In genomic region chr7:106610996-106611886, GRCh38 we compare ENCODE assay signal across 21 cellular contexts. TPM values are rescaled to one million over a fixed set of nuclear protein-coding genes. Genes with fewer than 3 reads are reported as not detected.
DNase-seq lines count a peak whose midpoint lies in the region; ATAC-seq, FAIRE-seq and TF ChIP-seq lines count a peak whose summit lies in the region.
"Had no signal": no experiment of that assay in that cellular context is flagged by ENCODE, and none has a peak within 500 bp of the region (broad histone marks: within the 10 kb centered on the region; RNA-seq: fewer than 3 reads in every experiment).

No MANE protein-coding gene starts in this region.

- H3K36me3 Mint-ChIP-seq in neural progenitor cell = no peaks in the 10 kb centered on the region

- H3K27me3 ChIP-seq in GM06990 (replicated peaks; ENCODE audit: control insufficient read depth, insufficient read depth, low read length) (no peaks in the 10 kb centered on the region), endothelial cell of umbilical vein (ENCODE audit: control insufficient read depth in 2 of 2, insufficient read depth in 2 of 2, low read length in 2 of 2) (no peaks in the 10 kb centered on the region), neural progenitor cell (no peaks in the 10 kb centered on the region)
- H3K27me3 ChIP-seq: heart right ventricle had no signal

- H3K4me2 ChIP-seq in endothelial cell of umbilical vein (ENCODE audit: insufficient read depth, low read length) (no peak overlapping the region), neural progenitor cell (no peak overlapping the region)

- H3K4me1 ChIP-seq in endothelial cell of umbilical vein (ENCODE audit: control insufficient read depth, extremely low read depth, insufficient read depth, low read length) (peaks cover 20% of the 10 kb centered on the region), neural progenitor cell (no peaks in the 10 kb centered on the region)
- H3K4me1 ChIP-seq: heart right ventricle, psoas muscle had no signal

- TF ChIP-seq POLR2A in endothelial cell of umbilical vein (IDR thresholded peaks at IDR 0.05; ENCODE audit: low read depth, low read length) (no peak), GM18505 (IDR thresholded peaks at IDR 0.05; ENCODE audit: borderline replicate concordance, extremely low read depth, insufficient read depth, insufficient read length) (no peak)

- TF ChIP-seq CTCF in GM06990 (IDR thresholded peaks at IDR 0.05; ENCODE audit: insufficient read depth, low read length, poor library complexity, severe bottlenecking) (no peak), endothelial cell of umbilical vein (IDR thresholded peaks at IDR 0.05; ENCODE audit: extremely low read depth in 1 of 2, insufficient read depth in 1 of 2, low read depth in 1 of 2, low read length in 2 of 2) (no peak), neural progenitor cell (IDR thresholded peaks at IDR 0.05) (no peak)

- H3K9me3 Mint-ChIP-seq in neural progenitor cell = peaks cover 2% of the 10 kb centered on the region
- H3K9me3 Mint-ChIP-seq: T-helper 1 cell treated with Interleukin-12 subunit alpha and Interleukin-12 subunit beta and Interleukin-4 antibody, amounts not matched to agents 30 μg/mL and 1 μg/mL, for 36 hours had no signal

- H4K20me1 ChIP-seq in endothelial cell of umbilical vein (replicated peaks; ENCODE audit: control insufficient read depth, extremely low read depth, insufficient read depth, low read length) = no peaks in the 10 kb centered on the region
- H4K20me1 ChIP-seq in neural progenitor cell (ENCODE audit: low read depth) = no peaks in the 10 kb centered on the region

- H3K79me2 ChIP-seq in endothelial cell of umbilical vein (ENCODE audit: control insufficient read depth, insufficient read depth, low read length) (no peaks in the 10 kb centered on the region), neural progenitor cell (ENCODE audit: low read depth) (no peaks in the 10 kb centered on the region)

- H3K27ac ChIP-seq in endothelial cell of umbilical vein (ENCODE audit: insufficient read depth, low read depth, low read length) (no peak overlapping the region), neural progenitor cell (no peak overlapping the region)
- H3K27ac ChIP-seq: heart right ventricle, psoas muscle had no signal

- H3F3A ChIP-seq in neural progenitor cell (ENCODE audit: low read depth) = no peaks in the 10 kb centered on the region

- dilution Hi-C loops in endothelial cell of umbilical vein (cut with MboI; ENCODE audit: extremely low pct_ligation_motif_present, low sequenced_read_pairs) = no loop called here

- POLR2A ChIA-PET in endothelial cell of umbilical vein (lab: Charles Lee) = no interaction called here

- CTCF ChIA-PET in endothelial cell of umbilical vein (lab: Charles Lee) = interaction anchor here (1.2 kb wide), 1 partner anchor 13 kb away, joined by 3 read pairs; no protein-coding TSS in a partner anchor

- no TSS peak for BruUV-seq in endothelial cell of umbilical vein (replicated peaks; lab: Mats Ljungman, UMichigan)

- peak; percentile 29 for DNase-seq in GM06990 (ENCODE audit: extremely low read depth, insufficient read length)
- peak; percentile 50 to 73 for DNase-seq in NCI-H187 (lab: John Stamatoyannopoulos, UW)
- no peak for DNase-seq in endothelial cell of umbilical vein (ENCODE audit: low read depth, low spot score)
- no peak for DNase-seq in neural progenitor cell (ENCODE audit: low spot score)
- DNase-seq in HUDEP-2 (lab: John Stamatoyannopoulos, UW; ENCODE audit: unreplicated experiment in 76 of 76) = no peak
- DNase-seq in NCI-H2196 (lab: John Stamatoyannopoulos, UW; ENCODE audit: unreplicated experiment) = no peak
- DNase-seq in stimulated activated CD4-positive, alpha-beta T cell treated with anti-CD3 and anti-CD28 coated beads, Interleukin-4, amount 100 ng/mL, for 4 hours = no peak
- DNase-seq: activated CD4-positive, alpha-beta T cell treated with anti-CD3 and anti-CD28 coated beads for 48 hours; activated T-cell treated with anti-CD3 and anti-CD28 coated beads, Interleukin-2, amount 50 U/mL, for 4 hours; amygdala; C1 segment of cervical spinal cord; effector CD4-positive, alpha-beta T cell; heart right ventricle; MV-4-11; OCI-M1; psoas muscle; stimulated activated CD4-positive, alpha-beta T cell treated with anti-CD3 and anti-CD28 coated beads, Interleukin-4, amount 100 ng/mL, for 1 hour; stimulated activated naive CD4-positive, alpha-beta T cell treated with Interleukin-2 at 50 U/mL for 16 hours had no signal

- no peak for ATAC-seq in GM18505 (IDR thresholded peaks at IDR 0.05; ENCODE audit: unreplicated experiment)
- ATAC-seq: activated T-cell treated with anti-CD3 and anti-CD28 coated beads, Interleukin-2, amount 50 U/mL, for 4 hours; heart right ventricle; psoas muscle had no signal

- intact Hi-C loops in endothelial cell of umbilical vein (cut with micrococcal nuclease) = no loop called here

- FAIRE-seq in endothelial cell of umbilical vein (lab: Jason Lieb, UNC) = no peak
- FAIRE-seq: G401.6 had no signal

- no peak overlapping the region for H3K4me3 Mint-ChIP-seq in neural progenitor cell
- H3K4me3 Mint-ChIP-seq: activated T-cell treated with anti-CD3 and anti-CD28 coated beads, Interleukin-2, amount 50 U/mL, for 4 hours; T-helper 1 cell treated with Interleukin-12 subunit alpha and Interleukin-12 subunit beta and Interleukin-4 antibody, amounts not matched to agents 30 μg/mL and 1 μg/mL, for 36 hours had no signal

- no peaks in the 10 kb centered on the region for H3K36me3 ChIP-seq in GM06990 (ENCODE audit: control insufficient read depth, insufficient read depth, low read length)
- H3K36me3 ChIP-seq in endothelial cell of umbilical vein (ENCODE audit: control insufficient read depth in 2 of 2, extremely low read depth in 1 of 2, insufficient read depth in 2 of 2, low read length in 2 of 2) = no peaks in the 10 kb centered on the region
- H3K36me3 ChIP-seq in neural progenitor cell = no peaks in the 10 kb centered on the region
- H3K36me3 ChIP-seq: heart right ventricle had no signal

- no peaks in the 10 kb centered on the region for H3K9me3 ChIP-seq in endothelial cell of umbilical vein (replicated peaks; ENCODE audit: control insufficient read depth, insufficient read depth, low read length)
- H3K9me3 ChIP-seq in neural progenitor cell (ENCODE audit: low read depth) = no peaks in the 10 kb centered on the region

- H3K9ac ChIP-seq in endothelial cell of umbilical vein (replicated peaks; ENCODE audit: extremely low read depth, insufficient read depth, low read length) (no peak overlapping the region), neural progenitor cell (no peak overlapping the region)

- H3K9me1 ChIP-seq in endothelial cell of umbilical vein (replicated peaks; ENCODE audit: control insufficient read depth, extremely low read depth, insufficient read depth, low read length) = no peaks in the 10 kb centered on the region

- peak overlapping the region; percentile 12 for H3K27ac Mint-ChIP-seq in neural progenitor cell
- H3K27ac Mint-ChIP-seq: T-helper 1 cell treated with Interleukin-12 subunit alpha and Interleukin-12 subunit beta and Interleukin-4 antibody, amounts not matched to agents 30 μg/mL and 1 μg/mL, for 36 hours had no signal

- H2AFZ ChIP-seq in endothelial cell of umbilical vein (ENCODE audit: low read depth, low read length) = peak overlapping the region; percentile 12
- H2AFZ ChIP-seq in neural progenitor cell (replicated peaks) = peak overlapping the region; percentile 87

- peaks cover 17% of the 10 kb centered on the region for H3K4me1 Mint-ChIP-seq in neural progenitor cell

- H3K27me3 Mint-ChIP-seq in neural progenitor cell (ENCODE audit: insufficient read depth, low read depth) = peaks cover 2% of the 10 kb centered on the region

- H3K4me3 ChIP-seq in GM06990 (replicated peaks; ENCODE audit: low read depth, low read length) (no peak overlapping the region), endothelial cell of umbilical vein (replicated peaks in 1 of 3; ENCODE audit: insufficient read depth in 1 of 3, low read depth in 1 of 3, low read length in 3 of 3) (no peak overlapping the region), neural progenitor cell (no peak overlapping the region)
- H3K4me3 ChIP-seq: heart right ventricle, psoas muscle had no signal

TF ChIP-seq in endothelial cell of umbilical vein, 7 proteins besides CTCF, POLR2A, EP300 and RAD21:
- TF ChIP-seq MAX (IDR thresholded peaks at IDR 0.05; ENCODE audit: insufficient read depth, insufficient read length) = no peak
- TF ChIP-seq FOS (IDR thresholded peaks at IDR 0.05; ENCODE audit: borderline replicate concordance, insufficient read depth, low read length) = no peak
- no peak for TF ChIP-seq MYC (IDR thresholded peaks at IDR 0.05; ENCODE audit: low read depth, low read length)
- TF ChIP-seq JUN (IDR thresholded peaks at IDR 0.05; ENCODE audit: borderline replicate concordance, insufficient read depth, insufficient read length, low read depth) = no peak

RNA-seq across cellular contexts. Expression of gene CCDC71L, which starts 49.7 kb away (rescaled TPM):
- total RNA-seq in endothelial cell of umbilical vein (62.5 and 65.2 TPM in 2 replicates), neural progenitor cell (ENCODE audit: low replicate concordance) (23.5 and 23.8 TPM in 2 replicates)
- 50.7 and 60.3 TPM in 2 replicates for polyA plus RNA-seq in endothelial cell of umbilical vein
- polyA plus RNA-seq in endothelial cell of umbilical vein (2011; cell fraction: cytosol; rRNA removed) = 40.0 and 41.2 TPM in 2 replicates
- polyA plus RNA-seq in endothelial cell of umbilical vein (2011; cell fraction: nucleus; rRNA removed) = 25.6 and 30.8 TPM in 2 replicates
- polyA plus RNA-seq in endothelial cell of umbilical vein (2012) = 43.2 and 65.7 TPM in 2 replicates
- 24.6 and 28.5 TPM in 2 replicates for polyA minus RNA-seq in endothelial cell of umbilical vein
- polyA minus RNA-seq in endothelial cell of umbilical vein (2011; cell fraction: cytosol; rRNA and poly(A)+ RNA removed) = 6.2 TPM
- 22.4 and 22.6 TPM in 2 replicates for polyA minus RNA-seq in endothelial cell of umbilical vein (2011; cell fraction: nucleus; rRNA and poly(A)+ RNA removed)

Comparison
In these comparisons a context has a peak if more than half of its experiments do, and no peak if none do; other contexts are left out.
1. DNase-seq: peak in GM06990 (single experiment) and NCI-H187 (2 of 2); none in endothelial cell of umbilical vein (single experiment), neural progenitor cell (single experiment), HUDEP-2 (0 of 76), NCI-H2196 (single experiment) and stimulated activated CD4-positive, alpha-beta T cell treated with anti-CD3 and anti-CD28 coated beads, Interleukin-4, amount 100 ng/mL, for 4 hours (0 of 2).